ENCODE assay signal across 1 cellular context in the genomic region with DNA sequence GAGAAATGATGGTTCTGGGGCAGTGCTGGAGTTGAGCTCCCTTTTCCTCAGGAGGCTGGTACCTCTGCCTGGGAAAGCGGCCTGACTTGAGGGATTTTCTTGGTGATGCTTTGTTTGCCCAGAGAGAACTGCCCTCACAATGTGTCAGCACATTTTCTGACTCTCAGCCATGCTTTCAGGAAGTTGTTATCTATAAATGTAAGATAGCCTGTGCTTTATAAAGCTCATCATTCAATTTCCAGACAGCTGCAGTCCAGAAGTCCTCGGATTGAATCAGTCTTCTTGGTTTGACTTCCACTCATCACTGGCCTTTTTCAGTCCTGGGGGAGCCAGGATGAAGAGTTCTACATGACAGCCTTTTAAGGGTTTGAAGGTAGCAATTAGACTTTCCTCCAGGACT.
TF ChIP-seq lines count a peak whose summit lies in the region.

No MANE protein-coding gene starts in this region.

TF ChIP-seq in K562, 482 proteins besides CTCF, POLR2A, EP300 and RAD21 (continued from another document):
- TF ChIP-seq MAFG (tag; conservative IDR thresholded peaks at IDR 0.05) (0 out of 2 replicates have a peak, but pooled peaks have one; percentile 18), ZFP36 (IDR thresholded peaks at IDR 0.05; ENCODE audit: low read depth, low read length, partially characterized antibody) (no peak)
